ENCODE assay signal across 17 cellular contexts in genomic region chr1:199843856-199844255, GRCh38.
"Had no signal": no experiment of that assay in that cellular context is flagged by ENCODE, and none has a peak within 500 bp of the region (broad histone marks: within the 10 kb centered on the region; RNA-seq: fewer than 3 reads in every experiment).

No MANE protein-coding gene starts in this region.

- H3K27me3 ChIP-seq: ascending aorta, heart left ventricle, neural progenitor cell, right atrium auricular region, tibial nerve, uterus had no signal

- DNase-seq: activated CD4-positive, alpha-beta T cell treated with anti-CD3 and anti-CD28 coated beads, Interleukin-2, amount 10 ng/mL, durations not matched to agents 24 days and 14 days; activated CD8-positive, alpha-beta T cell treated with anti-CD3 and anti-CD28 coated beads for 36 hours; activated naive CD4-positive, alpha-beta T cell treated with anti-CD3 and anti-CD28 coated beads for 36 hours; activated T-cell treated with anti-CD3 and anti-CD28 coated beads, Interleukin-2, amount 50 U/mL, for 1 hour; effector memory CD4-positive, alpha-beta T cell; heart left ventricle; immature natural killer cell; mesenchymal stem cell; naive thymus-derived CD4-positive, alpha-beta T cell; uterus had no signal

- H3K4me1 ChIP-seq: ascending aorta, heart left ventricle, neural progenitor cell, right atrium auricular region, tibial nerve, uterus had no signal

- H3K4me2 ChIP-seq: neural progenitor cell had no signal

- H3K36me3 ChIP-seq: ascending aorta, heart left ventricle, neural progenitor cell, right atrium auricular region, tibial nerve, uterus had no signal

- ATAC-seq: activated CD8-positive, alpha-beta T cell treated with anti-CD3 and anti-CD28 coated beads for 36 hours; activated T-helper 17 cell treated with anti-CD3 and anti-CD28 coated beads, Interleukin-2, amount 50 U/mL, for 72 hours; heart left ventricle; naive thymus-derived CD4-positive, alpha-beta T cell had no signal

- H3K4me3 ChIP-seq: ascending aorta, heart left ventricle, neural progenitor cell, right atrium auricular region, tibial nerve, uterus had no signal

- H3K9me3 ChIP-seq: ascending aorta, heart left ventricle, right atrium auricular region, tibial nerve, uterus had no signal

- H3K9ac ChIP-seq: neural progenitor cell had no signal

- H2AFZ ChIP-seq: neural progenitor cell had no signal

- H3K27ac ChIP-seq: ascending aorta, heart left ventricle, neural progenitor cell, right atrium auricular region, tibial nerve, uterus had no signal

- FAIRE-seq: frontal cortex, TTC549 had no signal
